1 cellular context compared by ENCODE assay signal in the genomic region with DNA sequence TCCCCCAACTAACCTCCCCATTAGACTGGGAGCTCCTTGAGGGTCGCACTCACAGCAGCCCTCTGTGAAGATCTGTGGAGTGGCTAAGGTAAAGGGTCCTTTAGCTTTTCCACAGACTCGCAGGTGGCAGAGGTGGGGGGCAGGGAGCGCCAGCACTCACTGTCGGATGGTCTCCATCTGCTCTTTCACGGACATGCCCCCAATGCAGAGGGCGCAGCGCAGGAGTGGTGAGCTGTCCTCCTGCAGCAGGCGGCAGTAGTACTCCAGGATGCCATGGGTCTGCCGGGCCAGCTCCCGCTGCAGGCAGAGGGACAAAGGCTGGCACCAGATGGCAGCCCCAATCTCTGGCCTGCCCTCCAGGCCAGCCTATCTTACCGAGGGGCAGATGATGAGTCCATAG.
TF ChIP-seq lines count a peak whose summit lies in the region.

No MANE protein-coding gene starts in this region.

TF ChIP-seq in WTC11, 78 proteins besides CTCF, POLR2A, EP300 and RAD21:
- no peak for TF ChIP-seq PRRX2 (CRISPR knock-in tag; IDR thresholded peaks at IDR 0.05)
- TF ChIP-seq NFATC4 (CRISPR knock-in tag; IDR thresholded peaks at IDR 0.05) = no peak
- no peak for TF ChIP-seq ARID4B (CRISPR knock-in tag; IDR thresholded peaks at IDR 0.05; ENCODE audit: borderline replicate concordance)
- TF ChIP-seq IRF2 (CRISPR knock-in tag; IDR thresholded peaks at IDR 0.05; ENCODE audit: borderline replicate concordance, low read depth) = no peak
- TF ChIP-seq NR3C1 (CRISPR knock-in tag; conservative IDR thresholded peaks at IDR 0.05; ENCODE audit: low read depth) = no peak
- no peak for TF ChIP-seq ZNF121 (CRISPR knock-in tag; IDR thresholded peaks at IDR 0.05)
- no peak for TF ChIP-seq ZNF281 (CRISPR knock-in tag; IDR thresholded peaks at IDR 0.05)
- no peak for TF ChIP-seq CREB1 (CRISPR knock-in tag; IDR thresholded peaks at IDR 0.05)
- TF ChIP-seq, protein P1, sequence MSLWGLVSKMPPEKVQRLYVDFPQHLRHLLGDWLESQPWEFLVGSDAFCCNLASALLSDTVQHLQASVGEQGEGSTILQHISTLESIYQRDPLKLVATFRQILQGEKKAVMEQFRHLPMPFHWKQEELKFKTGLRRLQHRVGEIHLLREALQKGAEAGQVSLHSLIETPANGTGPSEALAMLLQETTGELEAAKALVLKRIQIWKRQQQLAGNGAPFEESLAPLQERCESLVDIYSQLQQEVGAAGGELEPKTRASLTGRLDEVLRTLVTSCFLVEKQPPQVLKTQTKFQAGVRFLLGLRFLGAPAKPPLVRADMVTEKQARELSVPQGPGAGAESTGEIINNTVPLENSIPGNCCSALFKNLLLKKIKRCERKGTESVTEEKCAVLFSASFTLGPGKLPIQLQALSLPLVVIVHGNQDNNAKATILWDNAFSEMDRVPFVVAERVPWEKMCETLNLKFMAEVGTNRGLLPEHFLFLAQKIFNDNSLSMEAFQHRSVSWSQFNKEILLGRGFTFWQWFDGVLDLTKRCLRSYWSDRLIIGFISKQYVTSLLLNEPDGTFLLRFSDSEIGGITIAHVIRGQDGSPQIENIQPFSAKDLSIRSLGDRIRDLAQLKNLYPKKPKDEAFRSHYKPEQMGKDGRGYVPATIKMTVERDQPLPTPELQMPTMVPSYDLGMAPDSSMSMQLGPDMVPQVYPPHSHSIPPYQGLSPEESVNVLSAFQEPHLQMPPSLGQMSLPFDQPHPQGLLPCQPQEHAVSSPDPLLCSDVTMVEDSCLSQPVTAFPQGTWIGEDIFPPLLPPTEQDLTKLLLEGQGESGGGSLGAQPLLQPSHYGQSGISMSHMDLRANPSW (CRISPR knock-in tag; conservative IDR thresholded peaks at IDR 0.05; ENCODE audit: low read depth) = no peak
- no peak for TF ChIP-seq SMAD4 (CRISPR knock-in tag; IDR thresholded peaks at IDR 0.05)
- TF ChIP-seq MLX (CRISPR knock-in tag; IDR thresholded peaks at IDR 0.05) = no peak
- TF ChIP-seq JUN (CRISPR knock-in tag; IDR thresholded peaks at IDR 0.05) = no peak
- no peak for TF ChIP-seq ZNF396 (CRISPR knock-in tag; IDR thresholded peaks at IDR 0.05; ENCODE audit: borderline replicate concordance)
- no peak for TF ChIP-seq ZNF232 (CRISPR knock-in tag; IDR thresholded peaks at IDR 0.05)
- no peak for TF ChIP-seq CDX4 (CRISPR knock-in tag; IDR thresholded peaks at IDR 0.05; ENCODE audit: borderline replicate concordance)
- TF ChIP-seq ZNF671 (CRISPR knock-in tag; IDR thresholded peaks at IDR 0.05) = no peak
- no peak for TF ChIP-seq TEAD4 (CRISPR knock-in tag; IDR thresholded peaks at IDR 0.05)
